In the genomic region with DNA sequence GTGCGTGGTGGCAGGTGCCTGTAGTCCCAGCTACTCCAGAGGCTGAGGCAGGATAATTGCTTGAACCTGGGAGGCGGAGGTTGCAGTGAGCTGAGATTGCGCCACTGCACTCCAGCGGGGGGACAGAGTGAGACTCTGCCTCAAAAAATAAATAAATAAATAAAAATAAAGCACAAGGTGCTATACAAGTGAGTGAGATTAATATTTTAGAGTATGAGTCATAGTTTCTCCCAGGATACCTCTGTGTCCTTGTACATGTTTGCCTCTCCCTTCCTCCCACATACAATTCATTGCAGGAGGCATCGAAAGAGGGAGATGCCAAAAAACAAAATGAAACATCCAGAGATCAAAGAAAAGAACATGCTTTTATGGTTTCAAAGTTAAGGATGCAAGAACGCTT, we compare ENCODE assay signal across 15 cellular contexts. TPM values are rescaled to one million over a fixed set of nuclear protein-coding genes. Genes with fewer than 3 reads are reported as not detected.
"Had no signal": no experiment of that assay in that cellular context is flagged by ENCODE, and none has a peak within 500 bp of the region (broad histone marks: within the 10 kb centered on the region; RNA-seq: fewer than 3 reads in every experiment).

No MANE protein-coding gene starts in this region.

RNA-seq across cellular contexts. Expression of gene OCM2, which starts 14.7 kb away (rescaled TPM):
- total RNA-seq: activated CD4-positive, alpha-beta memory T cell treated with anti-CD3 and anti-CD28 coated beads, Interleukin-2, amount 10 ng/mL, durations not matched to agents 7 days and 5 days; activated CD4-positive, alpha-beta T cell treated with anti-CD3 and anti-CD28 coated beads for 36 hours; activated CD4-positive, alpha-beta T cell treated with anti-CD3 and anti-CD28 coated beads, Interleukin-2, amount 10 ng/mL, durations not matched to agents 7 days and 5 days; activated CD8-positive, alpha-beta memory T cell treated with anti-CD3 and anti-CD28 coated beads, Interleukin-2, amount 10 ng/mL, durations not matched to agents 7 days and 5 days; activated CD8-positive, alpha-beta T cell treated with anti-CD3 and anti-CD28 coated beads, Interleukin-2, amount 10 ng/mL, durations not matched to agents 7 days and 5 days; activated naive CD8-positive, alpha-beta T cell treated with anti-CD3 and anti-CD28 coated beads, Interleukin-2, amount 10 ng/mL, durations not matched to agents 7 days and 5 days; activated T-helper 2 cell treated with anti-CD3 and anti-CD28 coated beads, Interferon-gamma antibody, Interleukin-2, Interleukin-4, amounts not matched to agents 10 μg/mL and 5 μg/mL and 100 μg/mL, durations not matched to agents 14 hours and 24 hours and 36 hours; ascending aorta; cardiac septum; cerebellum; T-helper 1 cell treated with Interleukin-12 subunit alpha and Interleukin-12 subunit beta and Interleukin-4 antibody, amounts not matched to agents 30 ng/mL and 1 ng/mL, for 36 hours; T-helper 17 cell; T-helper 2 cell treated with Interferon-gamma antibody and Interleukin-4, amounts not matched to agents 100 ng/mL and 5 ng/mL, for 36 hours; WTC11 had no signal
- polyA plus RNA-seq: adipose tissue had no signal
